27 cellular contexts compared by ENCODE assay signal in genomic region chr9:8616419-8616818, GRCh38.
"Had no signal": no experiment of that assay in that cellular context is flagged by ENCODE, and none has a peak within 500 bp of the region (broad histone marks: within the 10 kb centered on the region; RNA-seq: fewer than 3 reads in every experiment).

No MANE protein-coding gene starts in this region.

- H3K9me3 ChIP-seq: esophagus squamous epithelium, gastroesophageal sphincter, heart left ventricle, mucosa of descending colon, psoas muscle, spleen, thoracic aorta, tibial nerve, upper lobe of left lung had no signal

- H3K27ac Mint-ChIP-seq: effector memory CD8-positive, alpha-beta T cell; mesothelial cell of epicardium; naive B cell; nephron; neural progenitor cell; stimulated activated memory B cell treated with anti-CD40 and anti-IgM and Interleukin-4, amounts not matched to agents 10 μg/mL and 1 μg/mL and 100 μg/mL, for 72 hours had no signal

- H3K27me3 ChIP-seq: esophagus squamous epithelium, gastroesophageal sphincter, heart left ventricle, hepatocyte, neural progenitor cell, spleen, tibial nerve, upper lobe of left lung had no signal

- H3K4me1 Mint-ChIP-seq: naive B cell; stimulated activated memory B cell treated with anti-CD40 and anti-IgM and Interleukin-4, amounts not matched to agents 10 μg/mL and 1 μg/mL and 100 μg/mL, for 72 hours had no signal

- H3K4me2 ChIP-seq: hepatocyte, neural progenitor cell had no signal

- H3K4me3 Mint-ChIP-seq: effector memory CD8-positive, alpha-beta T cell; mesothelial cell of epicardium; naive B cell; nephron; neural progenitor cell; stimulated activated memory B cell treated with anti-CD40 and anti-IgM and Interleukin-4, amounts not matched to agents 10 μg/mL and 1 μg/mL and 100 μg/mL, for 72 hours had no signal

- H3K9ac ChIP-seq: neural progenitor cell had no signal

- ATAC-seq: effector memory CD8-positive, alpha-beta T cell; gastroesophageal sphincter; heart left ventricle; left lobe of liver; mucosa of descending colon; psoas muscle; right cardiac atrium; stimulated activated memory B cell treated with anti-CD40 and anti-IgM and Interleukin-4, amounts not matched to agents 10 μg/mL and 1 μg/mL and 100 μg/mL, for 72 hours; stimulated activated naive CD8-positive, alpha-beta T cell treated with anti-CD3 and anti-CD28 coated beads, Interleukin-15, Interleukin-2, amounts not matched to agents 100 U/mL and 50 U/mL, for 24 hours had no signal

- H3K27ac ChIP-seq: esophagus squamous epithelium, gastroesophageal sphincter, heart left ventricle, hepatocyte, neural progenitor cell, psoas muscle, skin epidermis, spleen, thoracic aorta, tibial nerve, upper lobe of left lung had no signal

- H3K4me1 ChIP-seq: psoas muscle, spleen, tibial nerve, upper lobe of left lung had no signal

- DNase-seq: cortex of kidney; effector memory CD8-positive, alpha-beta T cell; erythroblast; esophagus squamous epithelium; heart left ventricle; islet precursor cell; mesenchymal stem cell; mucosa of descending colon; naive B cell; nucleus accumbens; psoas muscle; right cardiac atrium; spleen; stimulated activated CD4-positive, alpha-beta T cell treated with anti-CD3 and anti-CD28 coated beads, Interleukin-4, amount 100 ng/mL, for 4 hours; stimulated activated naive CD8-positive, alpha-beta T cell treated with anti-CD3 and anti-CD28 coated beads, Interleukin-15, Interleukin-2, amounts not matched to agents 100 U/mL and 50 U/mL, for 24 hours; substantia nigra; upper lobe of left lung had no signal

- H3K27me3 Mint-ChIP-seq: effector memory CD8-positive, alpha-beta T cell; naive B cell; stimulated activated memory B cell treated with anti-CD40 and anti-IgM and Interleukin-4, amounts not matched to agents 10 μg/mL and 1 μg/mL and 100 μg/mL, for 72 hours had no signal

- H3K79me2 ChIP-seq: hepatocyte had no signal

- H3K9me3 Mint-ChIP-seq: mesothelial cell of epicardium; nephron; neural progenitor cell; stimulated activated memory B cell treated with anti-CD40 and anti-IgM and Interleukin-4, amounts not matched to agents 10 μg/mL and 1 μg/mL and 100 μg/mL, for 72 hours had no signal

- H3K4me3 ChIP-seq: esophagus squamous epithelium, gastroesophageal sphincter, heart left ventricle, hepatocyte, mucosa of descending colon, neural progenitor cell, psoas muscle, skin epidermis, spleen, thoracic aorta, tibial nerve, upper lobe of left lung had no signal

- H3K36me3 ChIP-seq: esophagus squamous epithelium, gastroesophageal sphincter, heart left ventricle, neural progenitor cell, spleen, thoracic aorta, tibial nerve, upper lobe of left lung had no signal

- H3K36me3 Mint-ChIP-seq: mesothelial cell of epicardium; naive B cell; stimulated activated memory B cell treated with anti-CD40 and anti-IgM and Interleukin-4, amounts not matched to agents 10 μg/mL and 1 μg/mL and 100 μg/mL, for 72 hours had no signal

- H2AFZ ChIP-seq: hepatocyte, neural progenitor cell had no signal
